ENCODE assay signal across 18 cellular contexts in genomic region chr19:40263440-40264313, GRCh38. TPM values are rescaled to one million over a fixed set of nuclear protein-coding genes. Genes with fewer than 3 reads are reported as not detected.
"Had no signal": no experiment of that assay in that cellular context is flagged by ENCODE, and none has a peak within 500 bp of the region (broad histone marks: within the 10 kb centered on the region; RNA-seq: fewer than 3 reads in every experiment).

No MANE protein-coding gene starts in this region.

- H3K4me3 Mint-ChIP-seq: activated CD4-positive, alpha-beta memory T cell treated with anti-CD3 and anti-CD28 coated beads, Interleukin-2, amount 10 ng/mL, durations not matched to agents 7 days and 5 days; activated T-helper 1 cell treated with anti-CD3 and anti-CD28 coated beads, Interleukin-12 subunit alpha, Interleukin-12 subunit beta, Interleukin-2, Interleukin-4 antibody, amounts not matched to agents 30 ng/mL and 10 ng/mL and 1 ng/mL, durations not matched to agents 14 hours and 24 hours and 36 hours; stimulated activated naive CD8-positive, alpha-beta T cell treated with anti-CD3 and anti-CD28 coated beads, Interleukin-15, amount 100 ng/mL, for 72 hours had no signal

- H3K36me3 ChIP-seq: breast epithelium had no signal

- DNase-seq: activated CD4-positive, alpha-beta memory T cell treated with anti-CD3 and anti-CD28 coated beads, Interleukin-2, amount 10 ng/mL, durations not matched to agents 7 days and 5 days; activated naive CD4-positive, alpha-beta T cell; aorta; effector CD8-positive, alpha-beta T cell; naive B cell; occipital lobe; stimulated activated CD4-positive, alpha-beta T cell treated with anti-CD3 and anti-CD28 coated beads, Interleukin-2, amount 100 ng/mL, for 48 hours; stimulated activated naive CD8-positive, alpha-beta T cell treated with anti-CD3 and anti-CD28 coated beads, Interleukin-15, amount 100 ng/mL, for 72 hours; T1000 had no signal

- H3K27me3 Mint-ChIP-seq: activated CD4-positive, alpha-beta memory T cell treated with anti-CD3 and anti-CD28 coated beads, Interleukin-2, amount 10 ng/mL, durations not matched to agents 7 days and 5 days; naive B cell; progenitor cell of endocrine pancreas; stimulated activated naive CD8-positive, alpha-beta T cell treated with anti-CD3 and anti-CD28 coated beads, Interleukin-15, amount 100 ng/mL, for 72 hours had no signal

- H3K4me1 Mint-ChIP-seq: activated CD4-positive, alpha-beta memory T cell treated with anti-CD3 and anti-CD28 coated beads, Interleukin-2, amount 10 ng/mL, durations not matched to agents 7 days and 5 days had no signal

- ATAC-seq: lower lobe of right lung; stimulated activated naive CD8-positive, alpha-beta T cell treated with anti-CD3 and anti-CD28 coated beads, Interleukin-15, amount 100 ng/mL, for 72 hours had no signal

- H3K9me3 Mint-ChIP-seq: activated CD4-positive, alpha-beta memory T cell treated with anti-CD3 and anti-CD28 coated beads, Interleukin-2, amount 10 ng/mL, durations not matched to agents 7 days and 5 days; activated T-helper 1 cell treated with anti-CD3 and anti-CD28 coated beads, Interleukin-12 subunit alpha, Interleukin-12 subunit beta, Interleukin-2, Interleukin-4 antibody, amounts not matched to agents 30 ng/mL and 10 ng/mL and 1 ng/mL, durations not matched to agents 14 hours and 24 hours and 36 hours; naive B cell; stimulated activated naive CD8-positive, alpha-beta T cell treated with anti-CD3 and anti-CD28 coated beads, Interleukin-15, amount 100 ng/mL, for 72 hours had no signal

- H3K27ac Mint-ChIP-seq: activated CD4-positive, alpha-beta memory T cell treated with anti-CD3 and anti-CD28 coated beads, Interleukin-2, amount 10 ng/mL, durations not matched to agents 7 days and 5 days; activated T-helper 1 cell treated with anti-CD3 and anti-CD28 coated beads, Interleukin-12 subunit alpha, Interleukin-12 subunit beta, Interleukin-2, Interleukin-4 antibody, amounts not matched to agents 30 ng/mL and 10 ng/mL and 1 ng/mL, durations not matched to agents 14 hours and 24 hours and 36 hours; progenitor cell of endocrine pancreas had no signal

- H3K27ac ChIP-seq: breast epithelium, lower lobe of right lung, vagina, VCaP had no signal

- H3K4me3 ChIP-seq: breast epithelium, lower lobe of right lung, vagina had no signal

- FAIRE-seq: frontal cortex had no signal

- H3K4me1 ChIP-seq: breast epithelium had no signal

- H3K9me3 ChIP-seq: breast epithelium, lower lobe of right lung, vagina had no signal

- H3K27me3 ChIP-seq: breast epithelium, vagina had no signal

RNA-seq across cellular contexts. Expression of gene CCNP, which starts 37.2 kb away (rescaled TPM):
- total RNA-seq: activated CD4-positive, alpha-beta memory T cell treated with anti-CD3 and anti-CD28 coated beads, Interleukin-2, amount 10 ng/mL, durations not matched to agents 7 days and 5 days; activated T-helper 1 cell treated with anti-CD3 and anti-CD28 coated beads, Interleukin-12 subunit alpha, Interleukin-12 subunit beta, Interleukin-2, Interleukin-4 antibody, amounts not matched to agents 30 ng/mL and 10 ng/mL and 1 ng/mL, durations not matched to agents 14 hours and 24 hours and 36 hours; lower lobe of right lung; vagina had no signal

RNA-seq across cellular contexts. Expression of gene TTC9B, which starts 45.5 kb away (rescaled TPM):
- total RNA-seq: activated CD4-positive, alpha-beta memory T cell treated with anti-CD3 and anti-CD28 coated beads, Interleukin-2, amount 10 ng/mL, durations not matched to agents 7 days and 5 days; activated T-helper 1 cell treated with anti-CD3 and anti-CD28 coated beads, Interleukin-12 subunit alpha, Interleukin-12 subunit beta, Interleukin-2, Interleukin-4 antibody, amounts not matched to agents 30 ng/mL and 10 ng/mL and 1 ng/mL, durations not matched to agents 14 hours and 24 hours and 36 hours; aorta; fibroblast of lung; kidney epithelial cell; lower lobe of right lung; progenitor cell of endocrine pancreas; vagina had no signal
- polyA plus RNA-seq: fibroblast of lung had no signal
